23 cellular contexts compared by ENCODE assay signal in the genomic region with DNA sequence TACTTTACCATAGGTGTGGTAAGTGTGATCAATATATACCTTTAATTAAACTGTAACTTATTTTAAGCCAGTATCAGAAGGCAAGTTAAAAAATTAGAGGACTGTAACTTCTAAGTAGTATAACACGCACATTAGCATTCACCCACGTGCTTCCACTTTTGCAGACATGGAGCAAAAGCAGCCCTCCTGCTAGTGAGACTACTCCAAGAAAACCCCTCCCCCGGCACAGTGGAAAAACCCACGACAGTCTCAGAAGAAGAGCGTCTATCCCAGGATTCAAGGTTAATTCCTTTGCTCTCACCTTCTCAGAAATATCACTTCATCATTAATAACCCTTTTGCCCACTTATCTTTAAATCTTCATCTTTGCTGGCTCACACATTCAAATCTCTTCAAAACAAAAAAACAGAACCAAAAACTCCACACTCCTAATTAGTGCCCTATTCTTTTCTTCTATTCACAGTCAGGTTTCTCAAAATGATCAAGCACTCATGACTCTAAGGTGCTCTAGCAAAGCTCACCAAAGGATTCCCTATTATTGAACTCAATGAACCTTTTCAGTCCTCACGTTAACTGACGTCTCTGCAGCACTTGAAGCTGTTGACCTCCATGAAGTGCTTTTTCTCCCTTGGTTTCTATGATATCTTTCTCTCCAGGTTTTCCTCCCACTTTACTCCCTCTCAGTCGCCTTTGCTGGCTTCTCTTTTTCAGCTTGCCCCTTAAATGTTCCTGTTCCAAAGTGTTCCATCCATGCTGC.
"Had no signal": no experiment of that assay in that cellular context is flagged by ENCODE, and none has a peak within 500 bp of the region (broad histone marks: within the 10 kb centered on the region; RNA-seq: fewer than 3 reads in every experiment).

No MANE protein-coding gene starts in this region.

- DNase-seq: activated B cell treated with CpG ODN at 0.5 μM for 24 hours; activated CD8-positive, alpha-beta memory T cell treated with anti-CD3 and anti-CD28 coated beads, Interleukin-2, amount 10 ng/mL, durations not matched to agents 7 days and 5 days; activated CD8-positive, alpha-beta T cell treated with anti-CD3 and anti-CD28 coated beads, Interleukin-2, amount 10 ng/mL, durations not matched to agents 7 days and 5 days; activated naive CD4-positive, alpha-beta T cell; activated T-cell treated with anti-CD3 and anti-CD28 coated beads, Interleukin-2, amount 50 U/mL, for 48 hours; cerebellar nuclear complex; colonic mucosa; effector CD8-positive, alpha-beta T cell; esophagus squamous epithelium; foreskin melanocyte; islet precursor cell; left ventricle myocardium superior; mammary epithelial cell; naive B cell; ovary; right lobe of liver; stimulated activated CD4-positive, alpha-beta T cell treated with anti-CD3 and anti-CD28 coated beads, Interleukin-2, amount 100 ng/mL, for 48 hours; stimulated activated naive CD4-positive, alpha-beta T cell treated with Interleukin-2 at 50 U/mL for 16 hours had no signal

- H3K9me3 Mint-ChIP-seq: activated B cell treated with CpG ODN at 0.5 μM for 24 hours; activated naive CD4-positive, alpha-beta T cell treated with anti-CD3 and anti-CD28 coated beads, Interleukin-2, amount 50 U/mL, for 72 hours; mesothelial cell of epicardium; naive B cell had no signal

- H3K27ac Mint-ChIP-seq: activated B cell treated with CpG ODN at 0.5 μM for 24 hours; activated CD8-positive, alpha-beta memory T cell treated with anti-CD3 and anti-CD28 coated beads, Interleukin-2, amount 10 ng/mL, durations not matched to agents 7 days and 5 days; activated CD8-positive, alpha-beta T cell treated with anti-CD3 and anti-CD28 coated beads, Interleukin-2, amount 10 ng/mL, durations not matched to agents 7 days and 5 days; activated naive CD4-positive, alpha-beta T cell treated with anti-CD3 and anti-CD28 coated beads, Interleukin-2, amount 50 U/mL, for 72 hours; mesothelial cell of epicardium; progenitor cell of endocrine pancreas had no signal

- H3K27ac ChIP-seq: colonic mucosa, epithelial cell of prostate, esophagus squamous epithelium, ovary, right lobe of liver, tibial nerve had no signal

- H3K9me3 ChIP-seq: colonic mucosa, esophagus squamous epithelium, ovary, right lobe of liver, tibial nerve had no signal

- H3K4me1 ChIP-seq: colonic mucosa, right lobe of liver had no signal

- H3K27me3 ChIP-seq: colonic mucosa, esophagus squamous epithelium, ovary, right lobe of liver, tibial nerve had no signal

- ATAC-seq: activated CD8-positive, alpha-beta memory T cell treated with anti-CD3 and anti-CD28 coated beads, Interleukin-2, amount 10 ng/mL, durations not matched to agents 7 days and 5 days; activated CD8-positive, alpha-beta T cell treated with anti-CD3 and anti-CD28 coated beads, Interleukin-2, amount 10 ng/mL, durations not matched to agents 7 days and 5 days; activated naive CD4-positive, alpha-beta T cell treated with anti-CD3 and anti-CD28 coated beads, Interleukin-2, amount 50 U/mL, for 72 hours; left ventricle myocardium superior; right lobe of liver had no signal

- H3K4me3 ChIP-seq: colonic mucosa, esophagus squamous epithelium, ovary, right lobe of liver, tibial nerve had no signal

- H3K36me3 Mint-ChIP-seq: activated naive CD4-positive, alpha-beta T cell treated with anti-CD3 and anti-CD28 coated beads, Interleukin-2, amount 50 U/mL, for 72 hours; mesothelial cell of epicardium had no signal

- H3K27me3 Mint-ChIP-seq: activated B cell treated with CpG ODN at 0.5 μM for 24 hours; activated CD8-positive, alpha-beta memory T cell treated with anti-CD3 and anti-CD28 coated beads, Interleukin-2, amount 10 ng/mL, durations not matched to agents 7 days and 5 days; naive B cell; progenitor cell of endocrine pancreas had no signal

- H3K36me3 ChIP-seq: colonic mucosa, esophagus squamous epithelium, ovary, right lobe of liver, tibial nerve had no signal

- H3K4me3 Mint-ChIP-seq: activated B cell treated with CpG ODN at 0.5 μM for 24 hours; activated CD8-positive, alpha-beta memory T cell treated with anti-CD3 and anti-CD28 coated beads, Interleukin-2, amount 10 ng/mL, durations not matched to agents 7 days and 5 days; activated CD8-positive, alpha-beta T cell treated with anti-CD3 and anti-CD28 coated beads, Interleukin-2, amount 10 ng/mL, durations not matched to agents 7 days and 5 days; mesothelial cell of epicardium; naive B cell had no signal
